In the genomic region with DNA sequence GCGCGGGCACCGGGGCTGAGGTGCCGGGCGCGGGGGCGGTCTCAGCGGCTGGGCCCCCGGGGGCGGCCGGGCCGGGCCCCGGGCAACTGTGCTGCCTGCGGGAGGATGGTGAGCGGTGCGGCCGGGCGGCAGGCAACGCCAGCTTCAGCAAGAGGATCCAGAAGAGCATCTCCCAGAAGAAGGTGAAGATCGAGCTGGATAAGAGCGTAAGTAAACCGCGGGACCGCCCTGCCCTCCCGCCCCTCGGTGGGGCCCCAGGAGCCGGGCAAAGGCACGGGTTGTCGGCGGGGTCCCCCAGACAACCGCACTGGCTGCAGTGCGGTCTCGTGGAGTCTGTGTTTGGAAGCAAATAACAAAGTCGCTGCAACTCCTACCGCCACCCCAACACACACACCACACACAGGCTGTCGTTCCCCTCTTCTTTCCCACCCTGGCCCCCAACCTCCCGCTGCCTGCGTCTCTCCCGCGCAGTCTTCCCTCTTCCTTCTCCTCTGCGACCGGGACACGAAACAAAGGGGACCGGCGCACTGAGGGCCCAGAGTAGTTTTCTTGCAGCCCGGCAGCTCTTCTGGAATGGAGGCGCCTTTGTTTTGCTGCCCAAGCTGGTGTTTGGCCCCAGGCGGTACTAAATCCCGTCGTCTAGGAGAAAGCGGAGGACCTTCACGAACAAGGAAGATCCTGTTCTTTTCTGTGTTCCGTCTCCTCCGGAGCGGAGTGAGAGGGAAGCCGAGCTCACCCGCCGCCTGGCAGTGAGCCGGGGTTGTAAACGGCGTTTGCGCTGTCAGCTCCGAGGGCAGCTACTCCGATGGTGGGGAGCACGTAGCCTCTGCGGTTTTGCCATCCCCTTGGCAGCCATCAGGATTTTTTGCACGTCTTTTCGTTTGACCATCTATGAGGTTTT, we compare ENCODE assay signal across 1 cellular context.
TF ChIP-seq lines count a peak whose summit lies in the region.

No MANE protein-coding gene starts in this region.

TF ChIP-seq in K562, 482 proteins besides CTCF, POLR2A, EP300 and RAD21 (continued from another document and continues in another):
- no peak for TF ChIP-seq ATF2 (CRISPR knock-in tag; IDR thresholded peaks at IDR 0.05)
- TF ChIP-seq, protein P1, sequence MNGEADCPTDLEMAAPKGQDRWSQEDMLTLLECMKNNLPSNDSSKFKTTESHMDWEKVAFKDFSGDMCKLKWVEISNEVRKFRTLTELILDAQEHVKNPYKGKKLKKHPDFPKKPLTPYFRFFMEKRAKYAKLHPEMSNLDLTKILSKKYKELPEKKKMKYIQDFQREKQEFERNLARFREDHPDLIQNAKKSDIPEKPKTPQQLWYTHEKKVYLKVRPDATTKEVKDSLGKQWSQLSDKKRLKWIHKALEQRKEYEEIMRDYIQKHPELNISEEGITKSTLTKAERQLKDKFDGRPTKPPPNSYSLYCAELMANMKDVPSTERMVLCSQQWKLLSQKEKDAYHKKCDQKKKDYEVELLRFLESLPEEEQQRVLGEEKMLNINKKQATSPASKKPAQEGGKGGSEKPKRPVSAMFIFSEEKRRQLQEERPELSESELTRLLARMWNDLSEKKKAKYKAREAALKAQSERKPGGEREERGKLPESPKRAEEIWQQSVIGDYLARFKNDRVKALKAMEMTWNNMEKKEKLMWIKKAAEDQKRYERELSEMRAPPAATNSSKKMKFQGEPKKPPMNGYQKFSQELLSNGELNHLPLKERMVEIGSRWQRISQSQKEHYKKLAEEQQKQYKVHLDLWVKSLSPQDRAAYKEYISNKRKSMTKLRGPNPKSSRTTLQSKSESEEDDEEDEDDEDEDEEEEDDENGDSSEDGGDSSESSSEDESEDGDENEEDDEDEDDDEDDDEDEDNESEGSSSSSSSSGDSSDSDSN (IDR thresholded peaks at IDR 0.05; ENCODE audit: borderline replicate concordance in 1 of 2, low read depth in 2 of 2, low read length in 2 of 2) = peak; percentile 73; a peak in 3 of 4 replicates
- TF ChIP-seq ZNF512 (tag; IDR thresholded peaks at IDR 0.05) = no peak
- no peak for TF ChIP-seq ZNF354B (CRISPR knock-in tag; IDR thresholded peaks at IDR 0.05)
- TF ChIP-seq, protein P2, sequence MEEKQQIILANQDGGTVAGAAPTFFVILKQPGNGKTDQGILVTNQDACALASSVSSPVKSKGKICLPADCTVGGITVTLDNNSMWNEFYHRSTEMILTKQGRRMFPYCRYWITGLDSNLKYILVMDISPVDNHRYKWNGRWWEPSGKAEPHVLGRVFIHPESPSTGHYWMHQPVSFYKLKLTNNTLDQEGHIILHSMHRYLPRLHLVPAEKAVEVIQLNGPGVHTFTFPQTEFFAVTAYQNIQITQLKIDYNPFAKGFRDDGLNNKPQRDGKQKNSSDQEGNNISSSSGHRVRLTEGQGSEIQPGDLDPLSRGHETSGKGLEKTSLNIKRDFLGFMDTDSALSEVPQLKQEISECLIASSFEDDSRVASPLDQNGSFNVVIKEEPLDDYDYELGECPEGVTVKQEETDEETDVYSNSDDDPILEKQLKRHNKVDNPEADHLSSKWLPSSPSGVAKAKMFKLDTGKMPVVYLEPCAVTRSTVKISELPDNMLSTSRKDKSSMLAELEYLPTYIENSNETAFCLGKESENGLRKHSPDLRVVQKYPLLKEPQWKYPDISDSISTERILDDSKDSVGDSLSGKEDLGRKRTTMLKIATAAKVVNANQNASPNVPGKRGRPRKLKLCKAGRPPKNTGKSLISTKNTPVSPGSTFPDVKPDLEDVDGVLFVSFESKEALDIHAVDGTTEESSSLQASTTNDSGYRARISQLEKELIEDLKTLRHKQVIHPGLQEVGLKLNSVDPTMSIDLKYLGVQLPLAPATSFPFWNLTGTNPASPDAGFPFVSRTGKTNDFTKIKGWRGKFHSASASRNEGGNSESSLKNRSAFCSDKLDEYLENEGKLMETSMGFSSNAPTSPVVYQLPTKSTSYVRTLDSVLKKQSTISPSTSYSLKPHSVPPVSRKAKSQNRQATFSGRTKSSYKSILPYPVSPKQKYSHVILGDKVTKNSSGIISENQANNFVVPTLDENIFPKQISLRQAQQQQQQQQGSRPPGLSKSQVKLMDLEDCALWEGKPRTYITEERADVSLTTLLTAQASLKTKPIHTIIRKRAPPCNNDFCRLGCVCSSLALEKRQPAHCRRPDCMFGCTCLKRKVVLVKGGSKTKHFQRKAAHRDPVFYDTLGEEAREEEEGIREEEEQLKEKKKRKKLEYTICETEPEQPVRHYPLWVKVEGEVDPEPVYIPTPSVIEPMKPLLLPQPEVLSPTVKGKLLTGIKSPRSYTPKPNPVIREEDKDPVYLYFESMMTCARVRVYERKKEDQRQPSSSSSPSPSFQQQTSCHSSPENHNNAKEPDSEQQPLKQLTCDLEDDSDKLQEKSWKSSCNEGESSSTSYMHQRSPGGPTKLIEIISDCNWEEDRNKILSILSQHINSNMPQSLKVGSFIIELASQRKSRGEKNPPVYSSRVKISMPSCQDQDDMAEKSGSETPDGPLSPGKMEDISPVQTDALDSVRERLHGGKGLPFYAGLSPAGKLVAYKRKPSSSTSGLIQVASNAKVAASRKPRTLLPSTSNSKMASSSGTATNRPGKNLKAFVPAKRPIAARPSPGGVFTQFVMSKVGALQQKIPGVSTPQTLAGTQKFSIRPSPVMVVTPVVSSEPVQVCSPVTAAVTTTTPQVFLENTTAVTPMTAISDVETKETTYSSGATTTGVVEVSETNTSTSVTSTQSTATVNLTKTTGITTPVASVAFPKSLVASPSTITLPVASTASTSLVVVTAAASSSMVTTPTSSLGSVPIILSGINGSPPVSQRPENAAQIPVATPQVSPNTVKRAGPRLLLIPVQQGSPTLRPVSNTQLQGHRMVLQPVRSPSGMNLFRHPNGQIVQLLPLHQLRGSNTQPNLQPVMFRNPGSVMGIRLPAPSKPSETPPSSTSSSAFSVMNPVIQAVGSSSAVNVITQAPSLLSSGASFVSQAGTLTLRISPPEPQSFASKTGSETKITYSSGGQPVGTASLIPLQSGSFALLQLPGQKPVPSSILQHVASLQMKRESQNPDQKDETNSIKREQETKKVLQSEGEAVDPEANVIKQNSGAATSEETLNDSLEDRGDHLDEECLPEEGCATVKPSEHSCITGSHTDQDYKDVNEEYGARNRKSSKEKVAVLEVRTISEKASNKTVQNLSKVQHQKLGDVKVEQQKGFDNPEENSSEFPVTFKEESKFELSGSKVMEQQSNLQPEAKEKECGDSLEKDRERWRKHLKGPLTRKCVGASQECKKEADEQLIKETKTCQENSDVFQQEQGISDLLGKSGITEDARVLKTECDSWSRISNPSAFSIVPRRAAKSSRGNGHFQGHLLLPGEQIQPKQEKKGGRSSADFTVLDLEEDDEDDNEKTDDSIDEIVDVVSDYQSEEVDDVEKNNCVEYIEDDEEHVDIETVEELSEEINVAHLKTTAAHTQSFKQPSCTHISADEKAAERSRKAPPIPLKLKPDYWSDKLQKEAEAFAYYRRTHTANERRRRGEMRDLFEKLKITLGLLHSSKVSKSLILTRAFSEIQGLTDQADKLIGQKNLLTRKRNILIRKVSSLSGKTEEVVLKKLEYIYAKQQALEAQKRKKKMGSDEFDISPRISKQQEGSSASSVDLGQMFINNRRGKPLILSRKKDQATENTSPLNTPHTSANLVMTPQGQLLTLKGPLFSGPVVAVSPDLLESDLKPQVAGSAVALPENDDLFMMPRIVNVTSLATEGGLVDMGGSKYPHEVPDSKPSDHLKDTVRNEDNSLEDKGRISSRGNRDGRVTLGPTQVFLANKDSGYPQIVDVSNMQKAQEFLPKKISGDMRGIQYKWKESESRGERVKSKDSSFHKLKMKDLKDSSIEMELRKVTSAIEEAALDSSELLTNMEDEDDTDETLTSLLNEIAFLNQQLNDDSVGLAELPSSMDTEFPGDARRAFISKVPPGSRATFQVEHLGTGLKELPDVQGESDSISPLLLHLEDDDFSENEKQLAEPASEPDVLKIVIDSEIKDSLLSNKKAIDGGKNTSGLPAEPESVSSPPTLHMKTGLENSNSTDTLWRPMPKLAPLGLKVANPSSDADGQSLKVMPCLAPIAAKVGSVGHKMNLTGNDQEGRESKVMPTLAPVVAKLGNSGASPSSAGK (IDR thresholded peaks at IDR 0.05) = no peak
- TF ChIP-seq L3MBTL2 (IDR thresholded peaks at IDR 0.05) = no peak
- TF ChIP-seq, protein P3, sequence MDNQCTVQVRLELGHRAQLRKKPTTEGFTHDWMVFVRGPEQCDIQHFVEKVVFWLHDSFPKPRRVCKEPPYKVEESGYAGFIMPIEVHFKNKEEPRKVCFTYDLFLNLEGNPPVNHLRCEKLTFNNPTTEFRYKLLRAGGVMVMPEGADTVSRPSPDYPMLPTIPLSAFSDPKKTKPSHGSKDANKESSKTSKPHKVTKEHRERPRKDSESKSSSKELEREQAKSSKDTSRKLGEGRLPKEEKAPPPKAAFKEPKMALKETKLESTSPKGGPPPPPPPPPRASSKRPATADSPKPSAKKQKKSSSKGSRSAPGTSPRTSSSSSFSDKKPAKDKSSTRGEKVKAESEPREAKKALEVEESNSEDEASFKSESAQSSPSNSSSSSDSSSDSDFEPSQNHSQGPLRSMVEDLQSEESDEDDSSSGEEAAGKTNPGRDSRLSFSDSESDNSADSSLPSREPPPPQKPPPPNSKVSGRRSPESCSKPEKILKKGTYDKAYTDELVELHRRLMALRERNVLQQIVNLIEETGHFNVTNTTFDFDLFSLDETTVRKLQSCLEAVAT (IDR thresholded peaks at IDR 0.05) = peak in 1 of 2 experiments; percentile 52; a peak in 1 of 4 replicates
- 0 out of 2 replicates have a peak, but pooled peaks have one; percentile 27 for TF ChIP-seq LCOR (CRISPR knock-in tag; IDR thresholded peaks at IDR 0.05)
- TF ChIP-seq TOE1 (IDR thresholded peaks at IDR 0.05; ENCODE audit: borderline replicate concordance) = peak; percentile 28; the same call in 1 of the 2 replicates
- TF ChIP-seq TOE1 (CRISPR knock-in tag; IDR thresholded peaks at IDR 0.05; ENCODE audit: borderline replicate concordance, low read depth) = no peak
- 0 out of 2 replicates have a peak, but pooled peaks have one; percentile 11 for TF ChIP-seq CREM (IDR thresholded peaks at IDR 0.05; ENCODE audit: low read depth)
- no peak for TF ChIP-seq DPF2 (IDR thresholded peaks at IDR 0.05)
- 0 out of 4 replicates have a peak, but pooled peaks of 1 of the 2 experiments have one; percentile 53 for TF ChIP-seq HDAC1 (IDR thresholded peaks at IDR 0.05)
- TF ChIP-seq XRCC5 (IDR thresholded peaks at IDR 0.05; ENCODE audit: low read depth, low read length) = 0 out of 2 replicates have a peak, but pooled peaks have one; percentile 24
- TF ChIP-seq HNRNPLL (IDR thresholded peaks at IDR 0.05; ENCODE audit: low read depth, low read length, poor library complexity, severe bottlenecking) = peak; percentile 86
- 0 out of 2 replicates have a peak, but pooled peaks have one; percentile 9 for TF ChIP-seq ZNF24 (IDR thresholded peaks at IDR 0.05)
- TF ChIP-seq, protein P4, sequence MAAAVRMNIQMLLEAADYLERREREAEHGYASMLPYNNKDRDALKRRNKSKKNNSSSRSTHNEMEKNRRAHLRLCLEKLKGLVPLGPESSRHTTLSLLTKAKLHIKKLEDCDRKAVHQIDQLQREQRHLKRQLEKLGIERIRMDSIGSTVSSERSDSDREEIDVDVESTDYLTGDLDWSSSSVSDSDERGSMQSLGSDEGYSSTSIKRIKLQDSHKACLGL (CRISPR knock-in tag; IDR thresholded peaks at IDR 0.05; ENCODE audit: borderline replicate concordance, poor library complexity, severe bottlenecking) = no peak
- 0 out of 2 replicates have a peak, but pooled peaks have one; percentile 21 for TF ChIP-seq CTBP1 (IDR thresholded peaks at IDR 0.05; ENCODE audit: borderline replicate concordance)
- TF ChIP-seq ZNF263 (CRISPR knock-in tag; IDR thresholded peaks at IDR 0.05; ENCODE audit: borderline replicate concordance) = peak; percentile 64
- TF ChIP-seq, protein P5, sequence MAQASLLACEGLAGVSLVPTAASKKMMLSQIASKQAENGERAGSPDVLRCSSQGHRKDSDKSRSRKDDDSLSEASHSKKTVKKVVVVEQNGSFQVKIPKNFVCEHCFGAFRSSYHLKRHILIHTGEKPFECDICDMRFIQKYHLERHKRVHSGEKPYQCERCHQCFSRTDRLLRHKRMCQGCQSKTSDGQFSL (CRISPR knock-in tag; IDR thresholded peaks at IDR 0.05) = no peak
- TF ChIP-seq, protein P5 (tag; IDR thresholded peaks at IDR 0.05) = no peak
- TF ChIP-seq SRSF1 (IDR thresholded peaks at IDR 0.05; ENCODE audit: low read depth, low read length) = 0 out of 2 replicates have a peak, but pooled peaks have one; percentile 38
- TF ChIP-seq CBX3 (IDR thresholded peaks at IDR 0.05; ENCODE audit: borderline replicate concordance in 1 of 2, low read length in 2 of 2) = no peak
- no peak for TF ChIP-seq ZNF699 (CRISPR knock-in tag; IDR thresholded peaks at IDR 0.05; ENCODE audit: insufficient replicate concordance)
- TF ChIP-seq HLTF (IDR thresholded peaks at IDR 0.05) = no peak
- TF ChIP-seq ZNF282 (CRISPR knock-in tag; IDR thresholded peaks at IDR 0.05) = no peak
- TF ChIP-seq, protein P6, sequence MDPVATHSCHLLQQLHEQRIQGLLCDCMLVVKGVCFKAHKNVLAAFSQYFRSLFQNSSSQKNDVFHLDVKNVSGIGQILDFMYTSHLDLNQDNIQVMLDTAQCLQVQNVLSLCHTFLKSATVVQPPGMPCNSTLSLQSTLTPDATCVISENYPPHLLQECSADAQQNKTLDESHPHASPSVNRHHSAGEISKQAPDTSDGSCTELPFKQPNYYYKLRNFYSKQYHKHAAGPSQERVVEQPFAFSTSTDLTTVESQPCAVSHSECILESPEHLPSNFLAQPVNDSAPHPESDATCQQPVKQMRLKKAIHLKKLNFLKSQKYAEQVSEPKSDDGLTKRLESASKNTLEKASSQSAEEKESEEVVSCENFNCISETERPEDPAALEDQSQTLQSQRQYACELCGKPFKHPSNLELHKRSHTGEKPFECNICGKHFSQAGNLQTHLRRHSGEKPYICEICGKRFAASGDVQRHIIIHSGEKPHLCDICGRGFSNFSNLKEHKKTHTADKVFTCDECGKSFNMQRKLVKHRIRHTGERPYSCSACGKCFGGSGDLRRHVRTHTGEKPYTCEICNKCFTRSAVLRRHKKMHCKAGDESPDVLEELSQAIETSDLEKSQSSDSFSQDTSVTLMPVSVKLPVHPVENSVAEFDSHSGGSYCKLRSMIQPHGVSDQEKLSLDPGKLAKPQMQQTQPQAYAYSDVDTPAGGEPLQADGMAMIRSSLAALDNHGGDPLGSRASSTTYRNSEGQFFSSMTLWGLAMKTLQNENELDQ (CRISPR knock-in tag; IDR thresholded peaks at IDR 0.05; ENCODE audit: borderline replicate concordance) = no peak
